14 cellular contexts compared by ENCODE assay signal in the genomic region with DNA sequence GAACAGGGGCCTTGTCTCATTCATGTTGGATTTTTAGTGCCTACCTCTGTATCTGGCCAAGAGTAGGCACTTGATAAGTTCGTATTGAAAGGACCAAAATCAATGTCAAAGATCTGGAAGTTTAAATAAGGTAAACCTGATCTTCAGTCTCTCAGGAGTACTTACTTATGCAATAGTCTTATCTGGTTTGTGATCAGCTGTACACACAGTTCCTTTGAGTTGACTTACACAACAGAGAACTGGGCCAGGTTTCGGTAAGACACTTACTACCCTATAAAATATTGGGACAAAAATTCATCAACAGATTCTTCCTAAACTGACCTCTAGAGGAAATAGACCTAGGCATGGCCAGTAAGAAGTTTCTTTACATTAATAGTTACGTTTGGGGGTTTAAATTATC.
DNase-seq lines count a peak whose midpoint lies in the region; ATAC-seq and TF ChIP-seq lines count a peak whose summit lies in the region.
"Had no signal": no experiment of that assay in that cellular context is flagged by ENCODE, and none has a peak within 500 bp of the region (broad histone marks: within the 10 kb centered on the region; RNA-seq: fewer than 3 reads in every experiment).

No MANE protein-coding gene starts in this region.

- H3K4me2 ChIP-seq in PC-3 (ENCODE audit: low read length), result no peak overlapping the region
- H3K4me2 ChIP-seq: A549 had no signal

- H3K9me3 ChIP-seq in PC-3 (ENCODE audit: low read length), result no peaks in the 10 kb centered on the region
- H3K9me3 ChIP-seq in prostate gland, result no peaks in the 10 kb centered on the region
- H3K9me3 ChIP-seq: A549 had no signal

- no peaks in the 10 kb centered on the region for H3K27me3 Mint-ChIP-seq in natural killer cell treated with Interleukin-12 subunit alpha and Interleukin-12 subunit beta and Interleukin-15 and Interleukin-18, amount 100 ng/mL, for 72 hours
- H3K27me3 Mint-ChIP-seq: CD4-positive, alpha-beta memory T cell had no signal

- no peaks in the 10 kb centered on the region for H3K27me3 ChIP-seq in PC-3 (ENCODE audit: low read length)
- H3K27me3 ChIP-seq in prostate gland (replicated peaks; ENCODE audit: insufficient read depth), result no peaks in the 10 kb centered on the region

- no peaks in the 10 kb centered on the region for H3K79me2 ChIP-seq in PC-3 (ENCODE audit: low read length)

- H3K4me1 ChIP-seq in PC-3 (ENCODE audit: insufficient read depth, low read length), result no peaks in the 10 kb centered on the region
- no peaks in the 10 kb centered on the region for H3K4me1 ChIP-seq in prostate gland (replicated peaks)
- H3K4me1 ChIP-seq: A549 had no signal

- intact Hi-C loops in PC-3 (cut with micrococcal nuclease), result no loop called here
- intact Hi-C loops in prostate gland (cut with DNase I), result no loop called here

- CTCF ChIA-PET in PC-3 (lab: Charles Lee), result no interaction called here

- peak; percentile 33 for DNase-seq in PC-3
- peak; percentile 24 for DNase-seq in prostate gland (ENCODE audit: low spot score)
- no peak for DNase-seq in natural killer cell treated with Interleukin-12 subunit alpha and Interleukin-12 subunit beta and Interleukin-15 and Interleukin-18, amount 100 ng/mL, for 72 hours (ENCODE audit: low spot score)
- DNase-seq: AML-193; CD4-positive, alpha-beta memory T cell; DMS153; DMS79; GDM1; H9 had no signal

- H3K36me3 Mint-ChIP-seq in natural killer cell treated with Interleukin-12 subunit alpha and Interleukin-12 subunit beta and Interleukin-15 and Interleukin-18, amount 100 ng/mL, for 72 hours, result peaks cover 3% of the 10 kb centered on the region
- H3K36me3 Mint-ChIP-seq: CD14-positive monocyte; CD4-positive, alpha-beta memory T cell had no signal

- H3K27ac Mint-ChIP-seq in natural killer cell treated with Interleukin-12 subunit alpha and Interleukin-12 subunit beta and Interleukin-15 and Interleukin-18, amount 100 ng/mL, for 72 hours, result no peak overlapping the region
- H3K27ac Mint-ChIP-seq: CD14-positive monocyte; CD4-positive, alpha-beta memory T cell; H9 had no signal

- POLR2A ChIA-PET in PC-3 (lab: Charles Lee; ENCODE audit: unreplicated experiment), result no interaction called here

- no peaks in the 10 kb centered on the region for H3K4me1 Mint-ChIP-seq in natural killer cell treated with Interleukin-12 subunit alpha and Interleukin-12 subunit beta and Interleukin-15 and Interleukin-18, amount 100 ng/mL, for 72 hours (ENCODE audit: low read depth in 2 of 2)
- H3K4me1 Mint-ChIP-seq: CD14-positive monocyte; CD4-positive, alpha-beta memory T cell; H9 had no signal

- H2AFZ ChIP-seq in PC-3 (ENCODE audit: low read length), result no peak overlapping the region

- no TSS peak for BruUV-seq in PC-3 (replicated peaks; lab: Mats Ljungman, UMichigan)

- no peak for TF ChIP-seq POLR2A in prostate gland (IDR thresholded peaks at IDR 0.05)

- ATAC-seq in PC-3, result no peak
- no peak for ATAC-seq in GM21717 (IDR thresholded peaks at IDR 0.05; ENCODE audit: unreplicated experiment)
- ATAC-seq in natural killer cell treated with Interleukin-12 subunit alpha and Interleukin-12 subunit beta and Interleukin-15 and Interleukin-18, amount 100 ng/mL, for 72 hours, result no peak
- ATAC-seq: A549 had no signal

- H4K20me1 ChIP-seq in PC-3 (ENCODE audit: low read length), result no peaks in the 10 kb centered on the region

- no peak overlapping the region for H3K9ac ChIP-seq in PC-3 (ENCODE audit: low read length)

- peaks cover 13% of the 10 kb centered on the region for H3K9me3 Mint-ChIP-seq in natural killer cell treated with Interleukin-12 subunit alpha and Interleukin-12 subunit beta and Interleukin-15 and Interleukin-18, amount 100 ng/mL, for 72 hours
- H3K9me3 Mint-ChIP-seq: H9 had no signal

- H3K27ac ChIP-seq in 22Rv1 (peak overlapping the region; percentile 27; the same call in 1 of the 2 replicates), C4-2B (peak overlapping the region; percentile 46; the same call in 1 of the 2 replicates), PC-3 (ENCODE audit: low read length) (no peak overlapping the region), prostate gland (no peak overlapping the region)
- H3K27ac ChIP-seq: A549 had no signal

- no peaks in the 10 kb centered on the region for H3F3A ChIP-seq in PC-3 (ENCODE audit: low read length, unreplicated experiment)

- no peak overlapping the region for H3K4me3 Mint-ChIP-seq in natural killer cell treated with Interleukin-12 subunit alpha and Interleukin-12 subunit beta and Interleukin-15 and Interleukin-18, amount 100 ng/mL, for 72 hours
- H3K4me3 Mint-ChIP-seq: CD14-positive monocyte; CD4-positive, alpha-beta memory T cell; H9 had no signal

- no peaks in the 10 kb centered on the region for H3K9me2 ChIP-seq in PC-3 (replicated peaks; ENCODE audit: low read length)

- H3K36me3 ChIP-seq in PC-3 (ENCODE audit: low read depth, low read length), result no peaks in the 10 kb centered on the region
- H3K36me3 ChIP-seq in prostate gland, result no peaks in the 10 kb centered on the region

- 44% methylated on average over 3 of the region's 3 CpGs for WGBS in prostate gland

- H3K4me3 ChIP-seq in PC-3 (ENCODE audit: low read length), result no peak overlapping the region
- no peak overlapping the region for H3K4me3 ChIP-seq in prostate gland
- H3K4me3 ChIP-seq: A549 had no signal

- TF ChIP-seq CTCF in 22Rv1 (IDR thresholded peaks at IDR 0.05) (no peak), C4-2B (conservative IDR thresholded peaks at IDR 0.05) (peak; percentile 18; the same call in 1 of the 2 replicates), PC-3 (conservative IDR thresholded peaks at IDR 0.05; ENCODE audit: low read depth, low read length) (no peak), prostate gland (IDR thresholded peaks at IDR 0.05) (no peak)

Comparison
In these comparisons a context has a peak if more than half of its experiments do, and no peak if none do; other contexts are left out.
1. H3K27ac ChIP-seq: peak in 22Rv1 (single experiment) and C4-2B (single experiment); none in PC-3 (single experiment) and prostate gland (0 of 2).